In genomic region chr11:94946812-94947211, GRCh38 we compare ENCODE assay signal across 19 cellular contexts.
"Had no signal": no experiment of that assay in that cellular context is flagged by ENCODE, and none has a peak within 500 bp of the region (broad histone marks: within the 10 kb centered on the region; RNA-seq: fewer than 3 reads in every experiment).

No MANE protein-coding gene starts in this region.

- H3K4me1 ChIP-seq: colonic mucosa, foreskin keratinocyte, left lung, tibial artery had no signal

- H3K36me3 ChIP-seq: brain microvascular endothelial cell, colonic mucosa, left lung, tibial artery had no signal

- H3K4me1 Mint-ChIP-seq: endodermal cell had no signal

- DNase-seq: activated CD4-positive, alpha-beta T cell treated with anti-CD3 and anti-CD28 coated beads, Interleukin-2, amount 50 U/mL, for 1 hour; activated CD8-positive, alpha-beta memory T cell treated with anti-CD3 and anti-CD28 coated beads, Interleukin-2, amount 50 U/mL, for 4 hours; activated naive CD4-positive, alpha-beta T cell treated with anti-CD3 and anti-CD28 coated beads for 36 hours; activated naive CD8-positive, alpha-beta T cell treated with anti-CD3 and anti-CD28 coated beads, Interleukin-2, amount 50 U/mL, for 24 hours; activated T-cell treated with anti-CD3 and anti-CD28 coated beads, Interleukin-2, amount 50 U/mL, for 4 hours; anterior cingulate cortex; brain microvascular endothelial cell; central memory CD4-positive, alpha-beta T cell; colonic mucosa; endodermal cell; foreskin keratinocyte; left lung; occipital lobe; stimulated activated CD8-positive, alpha-beta memory T cell treated with anti-CD3 and anti-CD28 coated beads, Interleukin-4, amount 100 ng/mL, for 48 hours; stimulated activated naive CD4-positive, alpha-beta T cell; substantia nigra; tibial artery had no signal

- H3K9me3 ChIP-seq: colonic mucosa, left lung, tibial artery had no signal

- H3K4me3 Mint-ChIP-seq: activated naive CD4-positive, alpha-beta T cell treated with anti-CD3 and anti-CD28 coated beads for 36 hours; activated naive CD8-positive, alpha-beta T cell treated with anti-CD3 and anti-CD28 coated beads, Interleukin-2, amount 50 U/mL, for 24 hours; activated T-cell treated with anti-CD3 and anti-CD28 coated beads, Interleukin-2, amount 50 U/mL, for 4 hours; endodermal cell had no signal

- H3K9me3 Mint-ChIP-seq: activated naive CD4-positive, alpha-beta T cell treated with anti-CD3 and anti-CD28 coated beads for 36 hours; activated naive CD8-positive, alpha-beta T cell treated with anti-CD3 and anti-CD28 coated beads, Interleukin-2, amount 50 U/mL, for 24 hours; activated T-cell treated with anti-CD3 and anti-CD28 coated beads, Interleukin-2, amount 50 U/mL, for 4 hours; endodermal cell had no signal

- H3K27ac ChIP-seq: brain microvascular endothelial cell, colonic mucosa, epithelial cell of prostate, foreskin keratinocyte, left lung, tibial artery had no signal

- H3K27me3 ChIP-seq: brain microvascular endothelial cell, colonic mucosa, foreskin keratinocyte, left lung, tibial artery had no signal

- H3K4me3 ChIP-seq: colonic mucosa, left lung, tibial artery had no signal

- ATAC-seq: activated CD4-positive, CD25-positive, alpha-beta regulatory T cell treated with anti-CD3 and anti-CD28 coated beads, Interleukin-2, amount 50 U/mL, for 24 hours; activated naive CD8-positive, alpha-beta T cell treated with anti-CD3 and anti-CD28 coated beads, Interleukin-2, amount 50 U/mL, for 24 hours; activated T-cell treated with anti-CD3 and anti-CD28 coated beads, Interleukin-2, amount 50 U/mL, for 4 hours; foreskin keratinocyte; left lung had no signal

- H3K27ac Mint-ChIP-seq: activated naive CD4-positive, alpha-beta T cell treated with anti-CD3 and anti-CD28 coated beads for 36 hours; activated naive CD8-positive, alpha-beta T cell treated with anti-CD3 and anti-CD28 coated beads, Interleukin-2, amount 50 U/mL, for 24 hours; endodermal cell had no signal
